ENCODE assay signal across 8 cellular contexts in the genomic region with DNA sequence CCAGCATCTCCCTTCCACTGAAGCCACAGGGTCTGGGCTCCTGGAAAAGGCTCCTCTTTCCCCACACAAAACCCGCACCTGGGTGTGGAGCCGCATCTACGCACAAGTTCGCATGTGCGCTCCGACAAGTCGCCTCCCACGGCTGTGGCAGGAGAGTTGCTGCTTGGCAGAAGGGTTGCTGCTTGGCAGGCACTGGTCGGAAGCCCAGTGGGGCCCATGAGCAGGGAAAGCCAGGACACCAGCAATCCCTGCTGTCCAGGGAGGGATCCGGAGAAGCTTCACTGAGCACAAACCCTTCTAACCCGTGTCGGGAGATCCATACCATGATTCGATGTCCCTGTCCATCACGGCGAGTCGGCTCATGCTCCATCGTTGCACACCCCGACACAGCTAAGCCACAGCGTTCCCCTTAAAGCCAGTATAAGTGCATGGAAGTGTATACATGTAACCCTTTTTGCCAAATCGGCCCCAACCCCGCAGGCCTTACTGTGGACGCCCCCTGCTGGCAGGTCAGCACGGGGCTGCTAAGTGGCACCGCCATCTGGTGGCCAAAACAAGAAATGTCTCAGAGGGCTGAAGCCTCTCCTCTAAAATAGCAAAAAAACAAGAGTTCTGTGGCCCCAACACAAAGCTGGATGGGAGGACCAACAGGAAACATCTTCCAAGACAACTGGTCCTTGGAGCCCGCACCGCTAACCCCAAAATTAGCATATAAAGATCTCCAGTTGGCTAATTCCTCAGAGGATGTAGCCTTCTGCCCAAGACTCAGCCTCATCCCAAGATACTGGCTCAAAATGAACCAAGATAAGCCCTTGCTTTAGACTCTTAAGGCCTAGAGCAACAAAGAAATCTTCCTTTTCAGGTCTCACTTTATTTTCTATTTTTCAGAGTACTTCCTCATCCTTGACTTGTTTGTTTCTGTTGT. TPM values are rescaled to one million over a fixed set of nuclear protein-coding genes. Genes with fewer than 3 reads are reported as not detected.
DNase-seq lines count a peak whose midpoint lies in the region; ATAC-seq lines count a peak whose summit lies in the region.

No MANE protein-coding gene starts in this region.

- no peaks in the 10 kb centered on the region for H3K36me3 ChIP-seq in CD8-positive, alpha-beta memory T cell (ENCODE audit: insufficient read depth, low read length)

- ATAC-seq in HG02885 (IDR thresholded peaks at IDR 0.05; ENCODE audit: poor library complexity, unreplicated experiment), result peak; percentile 58

- peak overlapping the region in 1 of 7 donors; percentile 22 for H3K4me3 Mint-ChIP-seq in CD8-positive, alpha-beta memory T cell
- no peak overlapping the region for H3K4me3 Mint-ChIP-seq in activated CD4-positive, alpha-beta memory T cell treated with anti-CD3 and anti-CD28 coated beads, Interleukin-2, amount 10 ng/mL, durations not matched to agents 7 days and 5 days

- DNase-seq in CD8-positive, alpha-beta memory T cell, result peak; percentile 81 to 90 (median 83)
- DNase-seq in NCI-H82 (lab: John Stamatoyannopoulos, UW) (peak; percentile 89), dermis blood vessel endothelial cell (peak; percentile 91), lung microvascular endothelial cell (ENCODE audit: low read depth in 2 of 2) (peak; percentile 87 to 91), cortex of kidney (lab: John Stamatoyannopoulos, UW) (no peak)
- DNase-seq in activated CD4-positive, alpha-beta memory T cell treated with anti-CD3 and anti-CD28 coated beads, Interleukin-2, amount 10 ng/mL, durations not matched to agents 7 days and 5 days, result peak; percentile 90
- peak; percentile 69 for DNase-seq in stimulated activated CD8-positive, alpha-beta memory T cell treated with anti-CD3 and anti-CD28 coated beads, Interleukin-12 subunit alpha, Interleukin-12 subunit beta, amount 100 ng/mL, for 4 hours (ENCODE audit: low read depth)

- H3K9me3 Mint-ChIP-seq in CD8-positive, alpha-beta memory T cell, result no peaks in the 10 kb centered on the region
- H3K9me3 Mint-ChIP-seq in activated CD4-positive, alpha-beta memory T cell treated with anti-CD3 and anti-CD28 coated beads, Interleukin-2, amount 10 ng/mL, durations not matched to agents 7 days and 5 days, result no peaks in the 10 kb centered on the region

- H3K27ac ChIP-seq in CD8-positive, alpha-beta memory T cell (ENCODE audit: low read depth, low read length), result no peak overlapping the region

- no peak overlapping the region for H3K27ac Mint-ChIP-seq in CD8-positive, alpha-beta memory T cell
- H3K27ac Mint-ChIP-seq in activated CD4-positive, alpha-beta memory T cell treated with anti-CD3 and anti-CD28 coated beads, Interleukin-2, amount 10 ng/mL, durations not matched to agents 7 days and 5 days, result no peak overlapping the region

- CTCF ChIA-PET in CD8-positive, alpha-beta memory T cell (lab: Charles Lee), result interaction anchor here (0.6 to 12.2 kb wide), 52 partner anchors 9 to 500 kb away, joined by 3 to 268 read pairs (median 5); partner anchors contain the start of genes ANKRD63, BMF, CCDC9B and DISP2
- CTCF ChIA-PET in activated CD4-positive, alpha-beta memory T cell treated with anti-CD3 and anti-CD28 coated beads, Interleukin-2, amount 10 ng/mL, durations not matched to agents 7 days and 5 days (lab: Charles Lee), result interaction anchor here (0.6 to 10.3 kb wide), 42 partner anchors 9 to 492 kb away, joined by 3 to 262 read pairs (median 4); partner anchors contain the start of genes ANKRD63, CCDC9B, FSIP1 and INAFM2

- H3K9me3 ChIP-seq in CD8-positive, alpha-beta memory T cell (ENCODE audit: low read length), result no peaks in the 10 kb centered on the region

- POLR2A ChIA-PET in CD8-positive, alpha-beta memory T cell (lab: Charles Lee), result interaction anchor here (1.0 to 1.2 kb wide), 2 partner anchors 39 to 57 kb away, joined by 3 to 4 read pairs; no protein-coding TSS in a partner anchor
- POLR2A ChIA-PET in activated CD4-positive, alpha-beta memory T cell treated with anti-CD3 and anti-CD28 coated beads, Interleukin-2, amount 10 ng/mL, durations not matched to agents 7 days and 5 days (lab: Charles Lee), result interaction anchor here (0.5 to 2.3 kb wide), 5 partner anchors 11 to 229 kb away, joined by 3 to 8 read pairs (median 3); partner anchors contain the start of gene PLCB2

- H3K27me3 Mint-ChIP-seq in CD8-positive, alpha-beta memory T cell, result peaks cover 4 to 27% of the 10 kb centered on the region in 2 donors
- H3K27me3 Mint-ChIP-seq in activated CD4-positive, alpha-beta memory T cell treated with anti-CD3 and anti-CD28 coated beads, Interleukin-2, amount 10 ng/mL, durations not matched to agents 7 days and 5 days, result peaks cover 26% of the 10 kb centered on the region

- no peaks in the 10 kb centered on the region for H3K36me3 Mint-ChIP-seq in CD8-positive, alpha-beta memory T cell
- no peaks in the 10 kb centered on the region for H3K36me3 Mint-ChIP-seq in activated CD4-positive, alpha-beta memory T cell treated with anti-CD3 and anti-CD28 coated beads, Interleukin-2, amount 10 ng/mL, durations not matched to agents 7 days and 5 days (ENCODE audit: low read depth)

- H3K4me3 ChIP-seq in CD8-positive, alpha-beta memory T cell (ENCODE audit: low read length), result no peak overlapping the region

- H3K4me1 ChIP-seq in CD8-positive, alpha-beta memory T cell (ENCODE audit: insufficient read depth, low read length), result peaks cover 5% of the 10 kb centered on the region

- H3K27me3 ChIP-seq in CD8-positive, alpha-beta memory T cell (ENCODE audit: insufficient read depth, low read length, poor library complexity, severe bottlenecking), result peaks cover 16% of the 10 kb centered on the region

- peaks cover 4 to 10% (median 5%) of the 10 kb centered on the region in 3 donors for H3K4me1 Mint-ChIP-seq in CD8-positive, alpha-beta memory T cell
- H3K4me1 Mint-ChIP-seq in activated CD4-positive, alpha-beta memory T cell treated with anti-CD3 and anti-CD28 coated beads, Interleukin-2, amount 10 ng/mL, durations not matched to agents 7 days and 5 days, result peaks cover 5% of the 10 kb centered on the region

RNA-seq across cellular contexts. Expression of gene ANKRD63, which starts 8.3 kb away (rescaled TPM):
- not detected for total RNA-seq in CD8-positive, alpha-beta memory T cell
- not detected for polyA plus RNA-seq in CD8-positive, alpha-beta memory T cell
- total RNA-seq in activated CD4-positive, alpha-beta memory T cell treated with anti-CD3 and anti-CD28 coated beads, Interleukin-2, amount 10 ng/mL, durations not matched to agents 7 days and 5 days, result not detected
- not detected in 2 replicates for total RNA-seq in dermis blood vessel endothelial cell
- total RNA-seq in lung microvascular endothelial cell, result not detected in 2 replicates

RNA-seq across cellular contexts. Expression of gene PLCB2, which starts 33.1 kb away (rescaled TPM):
- 10 to 100 TPM; 57.3 to 57.7 TPM for total RNA-seq in CD8-positive, alpha-beta memory T cell
- 34.8 TPM for polyA plus RNA-seq in CD8-positive, alpha-beta memory T cell
- total RNA-seq in activated CD4-positive, alpha-beta memory T cell treated with anti-CD3 and anti-CD28 coated beads, Interleukin-2, amount 10 ng/mL, durations not matched to agents 7 days and 5 days, result 100 to 1,000 TPM; 140 TPM
- total RNA-seq in dermis blood vessel endothelial cell (under 0.01 and 0.05 TPM in 2 replicates), lung microvascular endothelial cell (under 0.01 and 0.44 TPM in 2 replicates)

RNA-seq across cellular contexts. Expression of gene PAK6, which starts 35.7 kb away (rescaled TPM):
- total RNA-seq in CD8-positive, alpha-beta memory T cell, result 1 to 10 TPM; 1.7 to 1.9 TPM
- polyA plus RNA-seq in CD8-positive, alpha-beta memory T cell, result 2.8 TPM
- under 1 TPM; 0.20 to 0.65 TPM for total RNA-seq in activated CD4-positive, alpha-beta memory T cell treated with anti-CD3 and anti-CD28 coated beads, Interleukin-2, amount 10 ng/mL, durations not matched to agents 7 days and 5 days
- total RNA-seq in dermis blood vessel endothelial cell (not detected in 2 replicates), lung microvascular endothelial cell (not detected in 2 replicates)

RNA-seq across cellular contexts. Expression of gene INAFM2, which starts 48.9 kb away (rescaled TPM):
- total RNA-seq in CD8-positive, alpha-beta memory T cell, result 10 to 100 TPM; 13.5 to 15.3 TPM
- 2.7 TPM for polyA plus RNA-seq in CD8-positive, alpha-beta memory T cell
- 1 to 10 TPM; 8.7 to 8.9 TPM for total RNA-seq in activated CD4-positive, alpha-beta memory T cell treated with anti-CD3 and anti-CD28 coated beads, Interleukin-2, amount 10 ng/mL, durations not matched to agents 7 days and 5 days
- 14.9 and 20.3 TPM in 2 replicates for total RNA-seq in dermis blood vessel endothelial cell
- 11.3 and 14.1 TPM in 2 replicates for total RNA-seq in lung microvascular endothelial cell

Comparison
In these comparisons a context has a peak if more than half of its experiments do, and no peak if none do; other contexts are left out.
1. RNA of gene PLCB2, which starts 33.1 kb away (total RNA-seq): 140 TPM in activated CD4-positive, alpha-beta memory T cell treated with anti-CD3 and anti-CD28 coated beads, Interleukin-2, amount 10 ng/mL, durations not matched to agents 7 days and 5 days and 57.3 to 57.7 TPM in CD8-positive, alpha-beta memory T cell; under 0.01 to 0.05 TPM in dermis blood vessel endothelial cell and under 0.01 to 0.44 TPM in lung microvascular endothelial cell; every median in the first group is over 10 times any median in the second.